Comparison of ENCODE assay signal across 22 cellular contexts in the genomic region with DNA sequence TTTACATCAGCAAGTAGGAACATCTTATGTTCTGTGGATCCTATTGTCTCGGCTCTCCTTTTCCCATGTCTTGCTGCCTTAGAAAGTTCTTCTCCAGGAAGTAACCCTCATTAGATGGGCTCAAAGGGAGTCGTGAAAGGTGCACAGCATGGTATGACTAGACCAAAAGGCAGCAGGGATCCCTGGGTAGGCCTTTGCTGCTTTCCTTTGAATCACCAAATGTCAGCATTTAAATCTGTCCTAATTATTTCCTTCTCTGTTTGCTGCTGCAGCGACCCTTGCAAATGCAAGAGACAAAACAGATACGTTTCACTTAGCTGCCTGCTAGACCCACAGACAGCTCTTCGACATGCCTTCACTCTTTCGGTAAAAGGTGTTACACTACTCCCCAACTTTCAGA.
DNase-seq lines count a peak whose midpoint lies in the region; ATAC-seq and TF ChIP-seq lines count a peak whose summit lies in the region.
"Had no signal": no experiment of that assay in that cellular context is flagged by ENCODE, and none has a peak within 500 bp of the region (broad histone marks: within the 10 kb centered on the region; RNA-seq: fewer than 3 reads in every experiment).

No MANE protein-coding gene starts in this region.

- H2AFZ ChIP-seq in smooth muscle cell (ENCODE audit: low read depth): peak overlapping the region; percentile 4

- H3K27me3 Mint-ChIP-seq in WTC11 (ENCODE audit: low read depth): no peaks in the 10 kb centered on the region
- H3K27me3 Mint-ChIP-seq in progenitor cell of endocrine pancreas: peaks cover 47% of the 10 kb centered on the region
- H3K27me3 Mint-ChIP-seq: CD8-positive, alpha-beta memory T cell; IgD-negative memory B cell had no signal

- H2BK15ac ChIP-seq in mesendoderm (replicated peaks; ENCODE audit: low read depth): no peak overlapping the region

- H3K4ac ChIP-seq in mesendoderm (ENCODE audit: low read depth, low read length): no peak overlapping the region

- WGBS in mesendoderm (ENCODE audit: extremely low coverage, insufficient coverage, low lambda C conversion rate): no CpG with 5 or more reads among the region's 6 CpGs
- 38% methylated on average over 6 of the region's 6 CpGs for WGBS in smooth muscle cell (ENCODE audit: low lambda C conversion rate)

- no peak overlapping the region for H2BK120ac ChIP-seq in mesendoderm (ENCODE audit: low read depth, low read length)

- no peak overlapping the region for H4K5ac ChIP-seq in mesendoderm (ENCODE audit: low read length)

- no peaks in the 10 kb centered on the region for H3K79me2 ChIP-seq in mesendoderm (ENCODE audit: control insufficient read depth, insufficient read depth, low read length)
- H3K79me2 ChIP-seq in smooth muscle cell (ENCODE audit: low read depth): no peaks in the 10 kb centered on the region

- H3K27me3 ChIP-seq in HUES48 (ENCODE audit: control insufficient read depth, insufficient read depth, low read length): no peaks in the 10 kb centered on the region
- H3K27me3 ChIP-seq in mesendoderm (ENCODE audit: insufficient read depth, low read length, poor library complexity): no peaks in the 10 kb centered on the region
- H3K27me3 ChIP-seq in smooth muscle cell (ENCODE audit: low read depth): no peaks in the 10 kb centered on the region
- peaks cover 10% of the 10 kb centered on the region; the same call in 1 of the 2 replicates for H3K27me3 ChIP-seq in SJCRH30

- H3K9me3 ChIP-seq in HUES48 (ENCODE audit: control insufficient read depth, insufficient read depth, low read length) (no peaks in the 10 kb centered on the region), smooth muscle cell (replicated peaks; ENCODE audit: low read depth) (no peaks in the 10 kb centered on the region), SJCRH30 (replicated peaks) (no peaks in the 10 kb centered on the region)

- DNase-seq in WTC11 (ENCODE audit: low spot score): no peak
- peak; percentile 52 for DNase-seq in mesendoderm
- DNase-seq in smooth muscle cell (lab: John Stamatoyannopoulos, UW; ENCODE audit: unreplicated experiment): no peak
- DNase-seq in NCI-H1930 (lab: John Stamatoyannopoulos, UW): no peak
- no peak for DNase-seq in progenitor cell of endocrine pancreas (ENCODE audit: low spot score, unreplicated experiment)
- DNase-seq in SJCRH30: no peak
- DNase-seq: AML-193; C1 segment of cervical spinal cord; Calu3; CD8-positive, alpha-beta memory T cell; EL; H9; HFFc6; NCI-H1105 treated with DMSO at 0.1 percent for 48 hours; NCI-H1694 treated with DMSO at 0.1 percent for 48 hours; NK-92 treated with Interleukin-12 subunit alpha and Interleukin-12 subunit beta, amount 100 ng/mL, for 24 hours; SIG-M5 had no signal

- H4K20me1 ChIP-seq in smooth muscle cell (ENCODE audit: low read depth): no peaks in the 10 kb centered on the region

- H3F3A ChIP-seq in smooth muscle cell (ENCODE audit: low read depth): peaks cover 16% of the 10 kb centered on the region

- no peaks in the 10 kb centered on the region for H3K9me3 Mint-ChIP-seq in WTC11
- no peaks in the 10 kb centered on the region for H3K9me3 Mint-ChIP-seq in progenitor cell of endocrine pancreas (ENCODE audit: low read depth)
- H3K9me3 Mint-ChIP-seq: H9, IgD-negative memory B cell had no signal

- H2BK5ac ChIP-seq in mesendoderm (ENCODE audit: low read length): no peak overlapping the region

- H3K4me1 Mint-ChIP-seq in WTC11: peaks cover 16% of the 10 kb centered on the region
- H3K4me1 Mint-ChIP-seq in progenitor cell of endocrine pancreas (ENCODE audit: low read depth): no peaks in the 10 kb centered on the region
- H3K4me1 Mint-ChIP-seq: CD8-positive, alpha-beta memory T cell; IgD-negative memory B cell had no signal

- ATAC-seq in WTC11 (peak; percentile 70), GM21723 (IDR thresholded peaks at IDR 0.05; ENCODE audit: unreplicated experiment) (no peak)
- ATAC-seq: Panc1, SK-N-SH treated with all-trans-retinoic acid at 6 μM for 48 hours had no signal

- H3K27ac Mint-ChIP-seq in WTC11 (peak overlapping the region; percentile 45), progenitor cell of endocrine pancreas (no peak overlapping the region)
- H3K27ac Mint-ChIP-seq: CD8-positive, alpha-beta memory T cell; HFFc6; IgD-negative memory B cell had no signal

- no peak for TF ChIP-seq CTCF in WTC11 (IDR thresholded peaks at IDR 0.05)
- no peak for TF ChIP-seq CTCF in smooth muscle cell (IDR thresholded peaks at IDR 0.05; ENCODE audit: borderline replicate concordance, insufficient read depth, poor library complexity, severe bottlenecking)
- TF ChIP-seq CTCF in progenitor cell of endocrine pancreas (IDR thresholded peaks at IDR 0.05; ENCODE audit: unreplicated experiment): no peak

- H3K4me1 ChIP-seq in HUES48 (ENCODE audit: control insufficient read depth, insufficient read depth, low read length) (peaks cover 7% of the 10 kb centered on the region), mesendoderm (ENCODE audit: control insufficient read depth, low read depth, low read length) (peaks cover 2% of the 10 kb centered on the region), smooth muscle cell (ENCODE audit: low read depth) (peaks cover 49% of the 10 kb centered on the region), SJCRH30 (0 out of 2 replicates have a peak, but pooled peaks cover 6% of the 10 kb centered on the region)

- no peak overlapping the region for H3K4me2 ChIP-seq in mesendoderm (ENCODE audit: low read length)
- no peak overlapping the region for H3K4me2 ChIP-seq in smooth muscle cell

- H3K36me3 ChIP-seq in HUES48 (ENCODE audit: control insufficient read depth, insufficient read depth, low read length) (no peaks in the 10 kb centered on the region), mesendoderm (ENCODE audit: control insufficient read depth, insufficient read depth, low read length) (no peaks in the 10 kb centered on the region), smooth muscle cell (ENCODE audit: low read depth) (no peaks in the 10 kb centered on the region), SJCRH30 (no peaks in the 10 kb centered on the region)

- no peak overlapping the region for H3K23ac ChIP-seq in mesendoderm (ENCODE audit: low read length)

- peak overlapping the region; percentile 16 for H3K27ac ChIP-seq in HUES48 (ENCODE audit: low read depth, low read length)
- H3K27ac ChIP-seq in mesendoderm (ENCODE audit: low read depth, low read length): no peak overlapping the region
- H3K27ac ChIP-seq in smooth muscle cell (ENCODE audit: low read depth): no peak overlapping the region
- H3K27ac ChIP-seq in SJCRH30: no peak overlapping the region

- no peak overlapping the region for H3K18ac ChIP-seq in mesendoderm (ENCODE audit: low read length)

- H3K4me3 Mint-ChIP-seq in WTC11 (no peak overlapping the region), progenitor cell of endocrine pancreas (ENCODE audit: low read depth) (no peak overlapping the region)
- H3K4me3 Mint-ChIP-seq: CD8-positive, alpha-beta memory T cell; H9; HFFc6; IgD-negative memory B cell had no signal

- CTCF ChIA-PET in WTC11 (lab: Charles Lee): interaction anchor here (0.5 kb wide), 1 partner anchor 1076 kb away, joined by 3 read pairs; no protein-coding TSS in a partner anchor

- H2AK5ac ChIP-seq in mesendoderm (ENCODE audit: low read length): no peak overlapping the region

- H4K8ac ChIP-seq in mesendoderm (ENCODE audit: low read depth, low read length): no peak overlapping the region

- POLR2A ChIA-PET in WTC11 (lab: Charles Lee): no interaction called here

- H3K9ac ChIP-seq in HUES48 (ENCODE audit: low read depth, low read length) (no peak overlapping the region), mesendoderm (ENCODE audit: low read length) (no peak overlapping the region), smooth muscle cell (ENCODE audit: low read depth) (no peak overlapping the region)

- H3K79me1 ChIP-seq in mesendoderm (ENCODE audit: low read length): no peaks in the 10 kb centered on the region

- no peak overlapping the region for H3K56ac ChIP-seq in mesendoderm (ENCODE audit: low read length)

- H3K4me3 ChIP-seq in HUES48 (ENCODE audit: low read depth, low read length) (no peak overlapping the region), mesendoderm (ENCODE audit: low read length) (no peak overlapping the region), smooth muscle cell (no peak overlapping the region), SJCRH30 (no peak overlapping the region)

- H3K36me3 Mint-ChIP-seq in WTC11 (no peaks in the 10 kb centered on the region), progenitor cell of endocrine pancreas (ENCODE audit: insufficient read depth) (no peaks in the 10 kb centered on the region)
- H3K36me3 Mint-ChIP-seq: CD8-positive, alpha-beta memory T cell had no signal

TF ChIP-seq in WTC11, 78 proteins besides CTCF, POLR2A, EP300 and RAD21:
- TF ChIP-seq IRF2 (CRISPR knock-in tag; IDR thresholded peaks at IDR 0.05; ENCODE audit: borderline replicate concordance, low read depth): no peak
- no peak for TF ChIP-seq MAX (CRISPR knock-in tag; IDR thresholded peaks at IDR 0.05)
- no peak for TF ChIP-seq ZNF423 (CRISPR knock-in tag; IDR thresholded peaks at IDR 0.05)
- TF ChIP-seq TP53 (CRISPR knock-in tag; IDR thresholded peaks at IDR 0.05): no peak
- TF ChIP-seq ATF1 (CRISPR knock-in tag; IDR thresholded peaks at IDR 0.05): no peak
- TF ChIP-seq ZNF317 (CRISPR knock-in tag; IDR thresholded peaks at IDR 0.05; ENCODE audit: borderline replicate concordance, low read depth): no peak
- TF ChIP-seq ZNF138 (CRISPR knock-in tag; conservative IDR thresholded peaks at IDR 0.05): no peak
- TF ChIP-seq, protein P1, sequence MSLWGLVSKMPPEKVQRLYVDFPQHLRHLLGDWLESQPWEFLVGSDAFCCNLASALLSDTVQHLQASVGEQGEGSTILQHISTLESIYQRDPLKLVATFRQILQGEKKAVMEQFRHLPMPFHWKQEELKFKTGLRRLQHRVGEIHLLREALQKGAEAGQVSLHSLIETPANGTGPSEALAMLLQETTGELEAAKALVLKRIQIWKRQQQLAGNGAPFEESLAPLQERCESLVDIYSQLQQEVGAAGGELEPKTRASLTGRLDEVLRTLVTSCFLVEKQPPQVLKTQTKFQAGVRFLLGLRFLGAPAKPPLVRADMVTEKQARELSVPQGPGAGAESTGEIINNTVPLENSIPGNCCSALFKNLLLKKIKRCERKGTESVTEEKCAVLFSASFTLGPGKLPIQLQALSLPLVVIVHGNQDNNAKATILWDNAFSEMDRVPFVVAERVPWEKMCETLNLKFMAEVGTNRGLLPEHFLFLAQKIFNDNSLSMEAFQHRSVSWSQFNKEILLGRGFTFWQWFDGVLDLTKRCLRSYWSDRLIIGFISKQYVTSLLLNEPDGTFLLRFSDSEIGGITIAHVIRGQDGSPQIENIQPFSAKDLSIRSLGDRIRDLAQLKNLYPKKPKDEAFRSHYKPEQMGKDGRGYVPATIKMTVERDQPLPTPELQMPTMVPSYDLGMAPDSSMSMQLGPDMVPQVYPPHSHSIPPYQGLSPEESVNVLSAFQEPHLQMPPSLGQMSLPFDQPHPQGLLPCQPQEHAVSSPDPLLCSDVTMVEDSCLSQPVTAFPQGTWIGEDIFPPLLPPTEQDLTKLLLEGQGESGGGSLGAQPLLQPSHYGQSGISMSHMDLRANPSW (CRISPR knock-in tag; conservative IDR thresholded peaks at IDR 0.05; ENCODE audit: low read depth): no peak
